2 cellular contexts compared by ENCODE assay signal in the genomic region with DNA sequence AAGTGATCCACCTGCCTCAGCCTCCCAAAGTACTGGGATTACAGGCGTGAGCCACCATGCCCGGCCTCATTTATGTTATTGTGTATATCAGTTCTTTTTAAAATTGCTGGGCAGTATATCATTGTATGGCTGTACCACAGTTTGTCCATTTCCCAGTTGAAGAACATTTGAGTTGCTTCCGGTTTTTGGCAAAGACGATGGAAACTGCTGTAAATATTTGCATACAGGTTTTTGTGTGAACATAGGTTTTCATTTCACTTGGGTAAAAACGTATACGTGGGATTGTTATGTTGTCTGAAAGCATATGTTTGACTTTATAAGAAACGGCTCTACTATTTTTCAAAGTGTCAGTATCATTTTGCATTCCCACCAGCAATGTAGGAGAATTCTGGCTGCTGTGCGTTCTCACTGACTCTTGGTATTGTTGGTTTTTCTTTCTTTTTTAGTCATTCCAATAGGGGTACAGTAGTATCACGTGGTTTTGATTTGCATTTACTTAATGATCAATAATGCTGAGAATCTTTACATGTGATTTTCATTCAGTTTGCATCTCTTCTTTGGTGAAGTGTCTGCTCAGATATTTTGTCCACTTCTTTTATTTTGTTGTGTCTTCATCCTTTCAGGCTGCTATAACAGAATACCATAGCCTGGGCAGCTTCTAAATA.
A peak's percentile ranks its signal among the peaks of the same experiment; 100 is the strongest.
TF ChIP-seq lines count a peak whose summit lies in the region.

No MANE protein-coding gene starts in this region.

TF ChIP-seq in HepG2, 621 proteins besides CTCF, POLR2A, EP300 and RAD21 (continued from another document):
- TF ChIP-seq, protein P1, sequence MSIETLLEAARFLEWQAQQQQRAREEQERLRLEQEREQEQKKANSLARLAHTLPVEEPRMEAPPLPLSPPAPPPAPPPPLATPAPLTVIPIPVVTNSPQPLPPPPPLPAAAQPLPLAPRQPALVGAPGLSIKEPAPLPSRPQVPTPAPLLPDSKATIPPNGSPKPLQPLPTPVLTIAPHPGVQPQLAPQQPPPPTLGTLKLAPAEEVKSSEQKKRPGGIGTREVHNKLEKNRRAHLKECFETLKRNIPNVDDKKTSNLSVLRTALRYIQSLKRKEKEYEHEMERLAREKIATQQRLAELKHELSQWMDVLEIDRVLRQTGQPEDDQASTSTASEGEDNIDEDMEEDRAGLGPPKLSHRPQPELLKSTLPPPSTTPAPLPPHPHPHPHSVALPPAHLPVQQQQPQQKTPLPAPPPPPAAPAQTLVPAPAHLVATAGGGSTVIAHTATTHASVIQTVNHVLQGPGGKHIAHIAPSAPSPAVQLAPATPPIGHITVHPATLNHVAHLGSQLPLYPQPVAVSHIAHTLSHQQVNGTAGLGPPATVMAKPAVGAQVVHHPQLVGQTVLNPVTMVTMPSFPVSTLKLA (IDR thresholded peaks at IDR 0.05) = peak; percentile 78
- TF ChIP-seq HOXD1 (CRISPR knock-in tag; IDR thresholded peaks at IDR 0.05) = no peak
- peak; percentile 29; the same call in 1 of the 2 replicates for TF ChIP-seq RAD51 (IDR thresholded peaks at IDR 0.05; ENCODE audit: borderline replicate concordance)

TF ChIP-seq in GM12878, 131 proteins besides CTCF, POLR2A, EP300 and RAD21 (continued from another document):
- TF ChIP-seq, protein P2, sequence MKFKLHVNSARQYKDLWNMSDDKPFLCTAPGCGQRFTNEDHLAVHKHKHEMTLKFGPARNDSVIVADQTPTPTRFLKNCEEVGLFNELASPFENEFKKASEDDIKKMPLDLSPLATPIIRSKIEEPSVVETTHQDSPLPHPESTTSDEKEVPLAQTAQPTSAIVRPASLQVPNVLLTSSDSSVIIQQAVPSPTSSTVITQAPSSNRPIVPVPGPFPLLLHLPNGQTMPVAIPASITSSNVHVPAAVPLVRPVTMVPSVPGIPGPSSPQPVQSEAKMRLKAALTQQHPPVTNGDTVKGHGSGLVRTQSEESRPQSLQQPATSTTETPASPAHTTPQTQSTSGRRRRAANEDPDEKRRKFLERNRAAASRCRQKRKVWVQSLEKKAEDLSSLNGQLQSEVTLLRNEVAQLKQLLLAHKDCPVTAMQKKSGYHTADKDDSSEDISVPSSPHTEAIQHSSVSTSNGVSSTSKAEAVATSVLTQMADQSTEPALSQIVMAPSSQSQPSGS (IDR thresholded peaks at IDR 0.05; ENCODE audit: low read length) = no peak
- TF ChIP-seq RAD51 (IDR thresholded peaks at IDR 0.05) = peak; percentile 65
- TF ChIP-seq, protein P3, sequence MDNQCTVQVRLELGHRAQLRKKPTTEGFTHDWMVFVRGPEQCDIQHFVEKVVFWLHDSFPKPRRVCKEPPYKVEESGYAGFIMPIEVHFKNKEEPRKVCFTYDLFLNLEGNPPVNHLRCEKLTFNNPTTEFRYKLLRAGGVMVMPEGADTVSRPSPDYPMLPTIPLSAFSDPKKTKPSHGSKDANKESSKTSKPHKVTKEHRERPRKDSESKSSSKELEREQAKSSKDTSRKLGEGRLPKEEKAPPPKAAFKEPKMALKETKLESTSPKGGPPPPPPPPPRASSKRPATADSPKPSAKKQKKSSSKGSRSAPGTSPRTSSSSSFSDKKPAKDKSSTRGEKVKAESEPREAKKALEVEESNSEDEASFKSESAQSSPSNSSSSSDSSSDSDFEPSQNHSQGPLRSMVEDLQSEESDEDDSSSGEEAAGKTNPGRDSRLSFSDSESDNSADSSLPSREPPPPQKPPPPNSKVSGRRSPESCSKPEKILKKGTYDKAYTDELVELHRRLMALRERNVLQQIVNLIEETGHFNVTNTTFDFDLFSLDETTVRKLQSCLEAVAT (IDR thresholded peaks at IDR 0.05) = no peak
